8 cellular contexts compared by ENCODE assay signal in genomic region chr2:121888189-121888557, GRCh38.
DNase-seq lines count a peak whose midpoint lies in the region; ATAC-seq and TF ChIP-seq lines count a peak whose summit lies in the region.

No MANE protein-coding gene starts in this region.

- no peak; the same call in 1 of the 2 replicates for ATAC-seq in PC-3

- H3K4me1 ChIP-seq in PC-3 (ENCODE audit: insufficient read depth, low read length), result no peaks in the 10 kb centered on the region

- no peak overlapping the region for H2AFZ ChIP-seq in PC-3 (ENCODE audit: low read length)

- no peaks in the 10 kb centered on the region for H3K9me2 ChIP-seq in PC-3 (replicated peaks; ENCODE audit: low read length)

- intact Hi-C loops in PC-3 (cut with micrococcal nuclease) (no loop called here), posterior vena cava (cut with DNase I) (no loop called here)

- H3K9me3 ChIP-seq in PC-3 (ENCODE audit: low read length), result no peaks in the 10 kb centered on the region

- CTCF ChIA-PET in PC-3 (lab: Charles Lee), result no interaction called here

- H3K27ac ChIP-seq in PC-3 (ENCODE audit: low read length), result no peak overlapping the region

- H3F3A ChIP-seq in PC-3 (ENCODE audit: low read length, unreplicated experiment), result no peaks in the 10 kb centered on the region

- no peaks in the 10 kb centered on the region for H3K79me2 ChIP-seq in PC-3 (ENCODE audit: low read length)

- no peak overlapping the region for H3K4me3 ChIP-seq in HFF-Myc (replicated peaks; ENCODE audit: low read depth, low read length)
- no peak overlapping the region for H3K4me3 ChIP-seq in PC-3 (ENCODE audit: low read length)

- H3K36me3 ChIP-seq in PC-3 (ENCODE audit: low read depth, low read length), result no peaks in the 10 kb centered on the region

- peaks cover 32% of the 10 kb centered on the region for H3K27me3 ChIP-seq in PC-3 (ENCODE audit: low read length)

- H4K20me1 ChIP-seq in PC-3 (ENCODE audit: low read length), result no peaks in the 10 kb centered on the region

- POLR2A ChIA-PET in PC-3 (lab: Charles Lee; ENCODE audit: unreplicated experiment), result no interaction called here

- H3K9ac ChIP-seq in PC-3 (ENCODE audit: low read length), result no peak overlapping the region

- no peak overlapping the region for H3K4me2 ChIP-seq in PC-3 (ENCODE audit: low read length)

- TF ChIP-seq CTCF in HFF-Myc (IDR thresholded peaks at IDR 0.05; ENCODE audit: low read depth, low read length, missing control alignments) (peak; percentile 30), PC-3 (conservative IDR thresholded peaks at IDR 0.05; ENCODE audit: low read depth, low read length) (peak; percentile 44; the same call in 1 of the 2 replicates)

- peak; percentile 57 for DNase-seq in activated CD4-positive, alpha-beta T cell treated with anti-CD3 and anti-CD28 coated beads for 48 hours
- no peak for DNase-seq in activated CD4-positive, alpha-beta T cell treated with anti-CD3 and anti-CD28 coated beads for 1 hour
- no peak for DNase-seq in HFF-Myc (ENCODE audit: extremely low read depth, low read depth)
- DNase-seq in PC-3, result peak; percentile 35
- peak; percentile 21 for DNase-seq in kidney tubule cell (ENCODE audit: low spot score)
- DNase-seq in posterior vena cava (ENCODE audit: low spot score), result no peak
- no peak for DNase-seq in MV-4-11 (lab: John Stamatoyannopoulos, UW)
- DNase-seq in activated effector memory CD4-positive, alpha-beta T cell treated with anti-CD3 and anti-CD28 coated beads, Interleukin-2, amount 50 U/mL, for 16 hours, result no peak

- BruUV-seq in PC-3 (replicated peaks; lab: Mats Ljungman, UMichigan), result no TSS peak

Comparison
In these comparisons a context has a peak if more than half of its experiments do, and no peak if none do; other contexts are left out.
1. DNase-seq: peak in activated CD4-positive, alpha-beta T cell treated with anti-CD3 and anti-CD28 coated beads for 48 hours (single experiment), PC-3 (single experiment) and kidney tubule cell (single experiment); none in activated CD4-positive, alpha-beta T cell treated with anti-CD3 and anti-CD28 coated beads for 1 hour (single experiment), HFF-Myc (single experiment), posterior vena cava (single experiment), MV-4-11 (single experiment) and activated effector memory CD4-positive, alpha-beta T cell treated with anti-CD3 and anti-CD28 coated beads, Interleukin-2, amount 50 U/mL, for 16 hours (single experiment).